In genomic region chr1:3729594-3730555, GRCh38 we compare ENCODE assay signal across 1 cellular context.
TF ChIP-seq lines count a peak whose summit lies in the region.

No MANE protein-coding gene starts in this region.

TF ChIP-seq in K562, 482 proteins besides CTCF, POLR2A, EP300 and RAD21:
- peak; percentile 30; the same call in 1 of the 2 replicates for TF ChIP-seq POLR2G (IDR thresholded peaks at IDR 0.05; ENCODE audit: low read depth, low read length)
- no peak for TF ChIP-seq SIX5 (IDR thresholded peaks at IDR 0.05; ENCODE audit: borderline replicate concordance in 1 of 2, insufficient read depth in 1 of 2, low read depth in 1 of 2, low read length in 2 of 2)
